ENCODE assay signal across 8 cellular contexts in genomic region chr2:1744446-1745170, GRCh38. TPM values are rescaled to one million over a fixed set of nuclear protein-coding genes. Genes with fewer than 3 reads are reported as not detected.
DNase-seq lines count a peak whose midpoint lies in the region; ATAC-seq and TF ChIP-seq lines count a peak whose summit lies in the region.

PXDN (minus strand) TSS chr2:1744515; CDS start chr2:1744455, 60 bp downstream.

- no peaks in the 10 kb centered on the region for H3K4me1 Mint-ChIP-seq in T-helper 2 cell treated with Interferon-gamma antibody and Interleukin-4, amounts not matched to agents 5 μg/mL and 100 μg/mL, for 36 hours (ENCODE audit: low read depth)
- no peaks in the 10 kb centered on the region for H3K4me1 Mint-ChIP-seq in activated T-cell treated with anti-CD3 and anti-CD28 coated beads, Interleukin-2, amount 50 U/mL, for 72 hours (ENCODE audit: low read depth)
- H3K4me1 Mint-ChIP-seq in progenitor cell of endocrine pancreas (ENCODE audit: low read depth): peaks cover 13% of the 10 kb centered on the region

- H3K27ac Mint-ChIP-seq in T-helper 2 cell treated with Interferon-gamma antibody and Interleukin-4, amounts not matched to agents 5 μg/mL and 100 μg/mL, for 36 hours: no peak within 1 kb of the TSS
- H3K27ac Mint-ChIP-seq in activated T-cell treated with anti-CD3 and anti-CD28 coated beads, Interleukin-2, amount 50 U/mL, for 72 hours: no peak within 1 kb of the TSS
- H3K27ac Mint-ChIP-seq in progenitor cell of endocrine pancreas: peak within 1 kb of the TSS; percentile 93

- H3K36me3 Mint-ChIP-seq in T-helper 2 cell treated with Interferon-gamma antibody and Interleukin-4, amounts not matched to agents 5 μg/mL and 100 μg/mL, for 36 hours (ENCODE audit: low read depth): no peaks in the 10 kb centered on the region
- no peaks in the 10 kb centered on the region for H3K36me3 Mint-ChIP-seq in activated T-cell treated with anti-CD3 and anti-CD28 coated beads, Interleukin-2, amount 50 U/mL, for 72 hours (ENCODE audit: insufficient read depth in 2 of 2)
- peaks cover 3% of the 10 kb centered on the region for H3K36me3 Mint-ChIP-seq in progenitor cell of endocrine pancreas (ENCODE audit: insufficient read depth)

- no peaks in the 10 kb centered on the region for H3K9me3 ChIP-seq in heart left ventricle

- WGBS in heart left ventricle, 4 donors: 2 to 9% (median 5%) methylated on average over 30 to 71 of the region's 71 CpGs

- TF ChIP-seq CTCF in heart left ventricle (IDR thresholded peaks at IDR 0.05) (peak in 1 of 12 donors; percentile 13), progenitor cell of endocrine pancreas (IDR thresholded peaks at IDR 0.05; ENCODE audit: unreplicated experiment) (no peak)

- peaks cover 0 to 53% (median 24%) of the 10 kb centered on the region in 12 donors for H3K4me1 ChIP-seq in heart left ventricle

- H3K9me3 Mint-ChIP-seq in T-helper 2 cell treated with Interferon-gamma antibody and Interleukin-4, amounts not matched to agents 5 μg/mL and 100 μg/mL, for 36 hours: no peaks in the 10 kb centered on the region
- H3K9me3 Mint-ChIP-seq in activated T-cell treated with anti-CD3 and anti-CD28 coated beads, Interleukin-2, amount 50 U/mL, for 72 hours: no peaks in the 10 kb centered on the region
- no peaks in the 10 kb centered on the region for H3K9me3 Mint-ChIP-seq in progenitor cell of endocrine pancreas (ENCODE audit: low read depth)

- H3K4me3 Mint-ChIP-seq in T-helper 2 cell treated with Interferon-gamma antibody and Interleukin-4, amounts not matched to agents 5 μg/mL and 100 μg/mL, for 36 hours: peak within 1 kb of the TSS; percentile 57
- H3K4me3 Mint-ChIP-seq in activated T-cell treated with anti-CD3 and anti-CD28 coated beads, Interleukin-2, amount 50 U/mL, for 72 hours: peak within 1 kb of the TSS; percentile 46 to 72
- H3K4me3 Mint-ChIP-seq in progenitor cell of endocrine pancreas (ENCODE audit: low read depth): peak within 1 kb of the TSS; percentile 96

- H3K36me3 ChIP-seq in heart left ventricle: no peaks in the 10 kb centered on the region

- intact Hi-C loops in heart left ventricle (cut with DNase I): loop anchor here (2.0 to 10.0 kb wide), 12 partner anchors 32 to 192 kb away; no protein-coding TSS in a partner anchor

- TF ChIP-seq POLR2A in heart left ventricle (IDR thresholded peaks at IDR 0.05): peak in 1 of 2 donors; percentile 72

- ATAC-seq in activated T-cell treated with anti-CD3 and anti-CD28 coated beads, Interleukin-2, amount 50 U/mL, for 72 hours (replicated peaks in 1 of 2): peak in 1 of 2 donors; percentile 18
- ATAC-seq in heart left ventricle: peak; percentile 8 to 82 (median 56)
- ATAC-seq in HG03460 (IDR thresholded peaks at IDR 0.05; ENCODE audit: unreplicated experiment): no peak

- H3K27me3 Mint-ChIP-seq in T-helper 2 cell treated with Interferon-gamma antibody and Interleukin-4, amounts not matched to agents 5 μg/mL and 100 μg/mL, for 36 hours (ENCODE audit: low read depth): peaks cover 39% of the 10 kb centered on the region
- peaks cover 47% of the 10 kb centered on the region for H3K27me3 Mint-ChIP-seq in activated T-cell treated with anti-CD3 and anti-CD28 coated beads, Interleukin-2, amount 50 U/mL, for 72 hours (ENCODE audit: low read depth)
- peaks cover 32% of the 10 kb centered on the region for H3K27me3 Mint-ChIP-seq in progenitor cell of endocrine pancreas

- peaks cover 0 to 19% (median 0%) of the 10 kb centered on the region in 9 donors for H3K27me3 ChIP-seq in heart left ventricle

- peak within 1 kb of the TSS; percentile 89 to 98 (median 92) for H3K27ac ChIP-seq in heart left ventricle

- DNase-seq in T-helper 2 cell treated with Interferon-gamma antibody and Interleukin-4, amounts not matched to agents 5 μg/mL and 100 μg/mL, for 36 hours (ENCODE audit: low spot score): no peak
- DNase-seq in T-helper 2 cell (no peak), heart left ventricle (peak; percentile 68 to 83 (median 76)), progenitor cell of endocrine pancreas (ENCODE audit: low spot score, unreplicated experiment) (peak; percentile 65), GM19240 (ENCODE audit: insufficient read length, low spot score) (no peak)
- no peak for DNase-seq in activated T-cell treated with anti-CD3 and anti-CD28 coated beads, Interleukin-2, amount 50 U/mL, for 72 hours
- no peak for DNase-seq in activated CD4-positive, alpha-beta T cell treated with anti-CD3 and anti-CD28 coated beads, Interleukin-2, amount 50 U/mL, for 4 hours

- H3K4me3 ChIP-seq in heart left ventricle: peak within 1 kb of the TSS; percentile 61 to 96 (median 78)

RNA-seq across cellular contexts. Expression of gene PXDN, which starts in this region (rescaled TPM):
- total RNA-seq in activated T-cell treated with anti-CD3 and anti-CD28 coated beads, Interleukin-2, amount 50 U/mL, for 72 hours: 1 to 10 TPM in 1 of 2 donors, under 1 TPM in 1; 0.25 to 1.8 TPM
- total RNA-seq in heart left ventricle: 10 to 100 TPM; 13.9 to 83.7 (median 28.3) TPM
- polyA plus RNA-seq in heart left ventricle: 10 to 100 TPM in 1 of 2 donors, 1 to 10 TPM in 1; 5.9 to 28.2 TPM
- total RNA-seq in progenitor cell of endocrine pancreas: 242 and 256 TPM in 2 replicates

Comparison
In these comparisons a context has a peak if more than half of its experiments do, and no peak if none do; other contexts are left out.
1. RNA of gene PXDN (total RNA-seq): 242 to 256 TPM in progenitor cell of endocrine pancreas and 13.9 to 83.7 TPM in heart left ventricle; 0.25 to 1.8 TPM in activated T-cell treated with anti-CD3 and anti-CD28 coated beads, Interleukin-2, amount 50 U/mL, for 72 hours; every median in the first group is over 4 times any median in the second.
2. DNase-seq: peak in heart left ventricle (5 of 5) and progenitor cell of endocrine pancreas (single experiment); none in T-helper 2 cell treated with Interferon-gamma antibody and Interleukin-4, amounts not matched to agents 5 μg/mL and 100 μg/mL, for 36 hours (single experiment), T-helper 2 cell (0 of 5), activated T-cell treated with anti-CD3 and anti-CD28 coated beads, Interleukin-2, amount 50 U/mL, for 72 hours (0 of 2), GM19240 (single experiment) and activated CD4-positive, alpha-beta T cell treated with anti-CD3 and anti-CD28 coated beads, Interleukin-2, amount 50 U/mL, for 4 hours (0 of 2).
3. Peak in every context shown above with its lines, with median percentiles within 50 percentile points of each other: H3K4me3 Mint-ChIP-seq.